In the genomic region with DNA sequence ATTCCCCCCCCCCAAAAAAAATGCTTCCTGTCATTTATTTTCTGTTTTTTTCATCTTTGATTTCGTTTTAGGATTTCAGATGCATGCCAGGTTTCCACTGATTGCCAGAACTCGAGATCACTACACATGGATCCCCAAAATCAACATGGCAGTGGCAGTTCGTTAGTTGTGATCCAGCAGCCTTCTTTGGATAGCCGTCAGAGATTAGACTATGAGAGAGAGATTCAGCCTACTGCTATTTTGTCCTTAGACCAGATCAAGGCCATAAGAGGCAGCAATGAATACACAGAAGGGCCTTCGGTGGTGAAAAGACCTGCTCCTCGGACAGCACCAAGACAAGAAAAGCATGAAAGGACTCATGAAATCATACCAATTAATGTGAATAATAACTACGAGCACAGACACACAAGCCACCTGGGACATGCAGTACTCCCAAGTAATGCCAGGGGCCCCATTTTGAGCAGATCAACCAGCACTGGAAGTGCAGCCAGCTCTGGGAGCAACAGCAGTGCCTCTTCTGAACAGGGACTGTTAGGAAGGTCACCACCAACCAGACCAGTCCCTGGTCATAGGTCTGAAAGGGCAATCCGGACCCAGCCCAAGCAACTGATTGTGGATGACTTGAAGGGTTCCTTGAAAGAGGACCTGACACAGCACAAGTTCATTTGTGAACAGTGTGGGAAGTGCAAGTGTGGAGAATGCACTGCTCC, we compare ENCODE assay signal across 10 cellular contexts. TPM values are rescaled to one million over a fixed set of nuclear protein-coding genes. Genes with fewer than 3 reads are reported as not detected.
DNase-seq lines count a peak whose midpoint lies in the region; ATAC-seq and TF ChIP-seq lines count a peak whose summit lies in the region.
"Had no signal": no experiment of that assay in that cellular context is flagged by ENCODE, and none has a peak within 500 bp of the region (broad histone marks: within the 10 kb centered on the region; RNA-seq: fewer than 3 reads in every experiment).

No MANE protein-coding gene starts in this region.

- peaks cover 87% of the 10 kb centered on the region for H3K36me3 Mint-ChIP-seq in activated T-helper 17 cell treated with anti-CD3 and anti-CD28 coated beads, Interleukin-2, amount 50 U/mL, for 72 hours (ENCODE audit: low read depth)

- DNase-seq in SJCRH30 (no peak), NCI-H2029 (lab: John Stamatoyannopoulos, UW) (no peak)
- DNase-seq: NCI-H1436, occipital lobe had no signal

- H3K36me3 ChIP-seq in HUES64 (ENCODE audit: insufficient read depth, low read length) = peaks cover 67% of the 10 kb centered on the region
- H3K36me3 ChIP-seq in gastroesophageal sphincter = peaks cover 0 to 20% of the 10 kb centered on the region in 2 donors
- H3K36me3 ChIP-seq in rectal smooth muscle tissue (ENCODE audit: control insufficient read depth, insufficient read depth, low read length) = peaks cover 7% of the 10 kb centered on the region
- peaks cover 54% of the 10 kb centered on the region for H3K36me3 ChIP-seq in SJCRH30

- no peak overlapping the region for H3K27ac Mint-ChIP-seq in activated T-helper 17 cell treated with anti-CD3 and anti-CD28 coated beads, Interleukin-2, amount 50 U/mL, for 72 hours

- no peak for TF ChIP-seq POLR2A in gastroesophageal sphincter (IDR thresholded peaks at IDR 0.05)
- no peak for TF ChIP-seq POLR2A in GM18505 (IDR thresholded peaks at IDR 0.05; ENCODE audit: borderline replicate concordance, extremely low read depth, insufficient read depth, insufficient read length)

- H3K9me3 Mint-ChIP-seq in activated T-helper 17 cell treated with anti-CD3 and anti-CD28 coated beads, Interleukin-2, amount 50 U/mL, for 72 hours = no peaks in the 10 kb centered on the region

- H3K9me3 ChIP-seq in HUES64 (ENCODE audit: insufficient read depth, low read depth, low read length) = no peaks in the 10 kb centered on the region
- no peaks in the 10 kb centered on the region for H3K9me3 ChIP-seq in gastroesophageal sphincter
- H3K9me3 ChIP-seq in SJCRH30 (replicated peaks) = peaks cover 9% of the 10 kb centered on the region

- peak overlapping the region; percentile 93 for H3K4me3 ChIP-seq in HUES64 (ENCODE audit: low read length)
- peak overlapping the region; percentile 19 to 82 for H3K4me3 ChIP-seq in gastroesophageal sphincter
- peak overlapping the region; percentile 32 for H3K4me3 ChIP-seq in rectal smooth muscle tissue (ENCODE audit: low read length)
- no peak overlapping the region for H3K4me3 ChIP-seq in SJCRH30

- H3K4me3 Mint-ChIP-seq in activated T-helper 17 cell treated with anti-CD3 and anti-CD28 coated beads, Interleukin-2, amount 50 U/mL, for 72 hours = peak overlapping the region; percentile 94

- H3K27me3 ChIP-seq in HUES64 (ENCODE audit: insufficient read depth, low read length) (no peaks in the 10 kb centered on the region), gastroesophageal sphincter (no peaks in the 10 kb centered on the region), rectal smooth muscle tissue (ENCODE audit: control insufficient read depth, insufficient read depth, low read length) (no peaks in the 10 kb centered on the region), SJCRH30 (no peaks in the 10 kb centered on the region)

- ATAC-seq in activated T-helper 17 cell treated with anti-CD3 and anti-CD28 coated beads, Interleukin-2, amount 50 U/mL, for 72 hours (replicated peaks) = no peak
- ATAC-seq in gastroesophageal sphincter = no peak
- ATAC-seq in HG03442 (IDR thresholded peaks at IDR 0.05; ENCODE audit: unreplicated experiment) = no peak
- ATAC-seq in GM18505 (IDR thresholded peaks at IDR 0.05; ENCODE audit: unreplicated experiment) = no peak

- H3K4me1 ChIP-seq in HUES64 (ENCODE audit: insufficient read depth, low read length) (peaks cover 53% of the 10 kb centered on the region), gastroesophageal sphincter (peaks cover 0 to 64% (median 3%) of the 10 kb centered on the region in 3 donors), rectal smooth muscle tissue (ENCODE audit: control insufficient read depth, insufficient read depth, low read length) (peaks cover 2% of the 10 kb centered on the region), SJCRH30 (peaks cover 15% of the 10 kb centered on the region)

- H3K27me3 Mint-ChIP-seq in activated T-helper 17 cell treated with anti-CD3 and anti-CD28 coated beads, Interleukin-2, amount 50 U/mL, for 72 hours = peaks cover 6% of the 10 kb centered on the region

- H3K27ac ChIP-seq in HUES64 (ENCODE audit: low read depth, low read length) (no peak overlapping the region), gastroesophageal sphincter (peak overlapping the region in 3 of 4 donors; percentile 73 to 97 (median 94)), rectal smooth muscle tissue (ENCODE audit: low read depth, low read length) (peak overlapping the region; percentile 21), SJCRH30 (no peak overlapping the region)

- H3K9ac ChIP-seq in HUES64 (ENCODE audit: low read depth, low read length) (no peak overlapping the region), rectal smooth muscle tissue (ENCODE audit: low read length) (no peak overlapping the region)

- 94% methylated on average over 8 of the region's 8 CpGs for WGBS in HUES64
- 41 to 66% methylated on average over 3 to 6 of the region's 8 CpGs for whole genome bisulfite sequencing in gastroesophageal sphincter (ENCODE audit: low coverage in 1 of 2), 2 donors

- TF ChIP-seq CTCF in gastroesophageal sphincter (IDR thresholded peaks at IDR 0.05) = no peak

- TF ChIP-seq EP300 in gastroesophageal sphincter (IDR thresholded peaks at IDR 0.05) = no peak

- H3K4me1 Mint-ChIP-seq in activated T-helper 17 cell treated with anti-CD3 and anti-CD28 coated beads, Interleukin-2, amount 50 U/mL, for 72 hours = peaks cover 9% of the 10 kb centered on the region

RNA-seq across cellular contexts. Expression of gene SPRY1, which starts 5.0 kb away (rescaled TPM):
- 45.8 TPM for polyA plus RNA-seq in HUES64 (2013, experiment 1 of 2)
- 70.2 TPM for polyA plus RNA-seq in HUES64 (2013, experiment 2 of 2)
- total RNA-seq in activated T-helper 17 cell treated with anti-CD3 and anti-CD28 coated beads, Interleukin-2, amount 50 U/mL, for 72 hours = 10 to 100 TPM in 1 of 2 donors, 1 to 10 TPM in 1; 9.8 to 76.0 TPM
- 100 to 1,000 TPM in 2 of 4 donors, 10 to 100 TPM in 2; 79.3 to 118 (median 98.4) TPM for total RNA-seq in gastroesophageal sphincter
- total RNA-seq in SJCRH30 (2014; rRNA removed; shearing (Covaris generic)) = 38.5 and 42.6 TPM in 2 replicates

Comparison
In these comparisons a context has a peak if more than half of its experiments do, and no peak if none do; other contexts are left out.
1. H3K27ac ChIP-seq: peak in gastroesophageal sphincter (3 of 4) and rectal smooth muscle tissue (single experiment); none in HUES64 (single experiment) and SJCRH30 (single experiment).